Comparison of ENCODE assay signal across 14 cellular contexts in genomic region chr20:59385038-59385437, GRCh38.
"Had no signal": no experiment of that assay in that cellular context is flagged by ENCODE, and none has a peak within 500 bp of the region (broad histone marks: within the 10 kb centered on the region; RNA-seq: fewer than 3 reads in every experiment).

No MANE protein-coding gene starts in this region.

- H3K9me3 Mint-ChIP-seq: activated B cell treated with CpG ODN at 0.5 μM for 24 hours; activated naive CD4-positive, alpha-beta T cell treated with anti-CD3 and anti-CD28 coated beads for 36 hours; activated T-helper 1 cell treated with anti-CD3 and anti-CD28 coated beads, Interleukin-12 subunit alpha, Interleukin-12 subunit beta, Interleukin-2, Interleukin-4 antibody, amounts not matched to agents 30 ng/mL and 10 ng/mL and 1 ng/mL, durations not matched to agents 14 hours and 24 hours and 36 hours; dendritic cell treated with granulocyte-macrophage colony-stimulating factor and Interleukin-4, amounts not matched to agents 40 ng/mL and 50 ng/mL, for 4 days had no signal

- DNase-seq: activated B cell treated with CpG ODN at 0.5 μM for 24 hours; activated CD4-positive, alpha-beta T cell treated with anti-CD3 and anti-CD28 coated beads, Interleukin-2, amount 50 U/mL, for 48 hours; activated CD8-positive, alpha-beta memory T cell treated with anti-CD3 and anti-CD28 coated beads, Interleukin-2, amount 50 U/mL, for 48 hours; amniotic stem cell; body of pancreas; erythroblast; left ventricle myocardium superior; mesenchymal stem cell; stimulated activated CD4-positive, alpha-beta T cell treated with anti-CD3 and anti-CD28 coated beads, Interleukin-4, amount 100 ng/mL, for 4 hours; transverse colon had no signal

- ATAC-seq: body of pancreas, left ventricle myocardium superior had no signal

- H3K4me3 Mint-ChIP-seq: activated B cell treated with CpG ODN at 0.5 μM for 24 hours; activated naive CD4-positive, alpha-beta T cell treated with anti-CD3 and anti-CD28 coated beads for 36 hours; activated T-helper 1 cell treated with anti-CD3 and anti-CD28 coated beads, Interleukin-12 subunit alpha, Interleukin-12 subunit beta, Interleukin-2, Interleukin-4 antibody, amounts not matched to agents 30 ng/mL and 10 ng/mL and 1 ng/mL, durations not matched to agents 14 hours and 24 hours and 36 hours; dendritic cell treated with granulocyte-macrophage colony-stimulating factor and Interleukin-4, amounts not matched to agents 40 ng/mL and 50 ng/mL, for 4 days; endodermal cell had no signal

- H3K27ac Mint-ChIP-seq: activated B cell treated with CpG ODN at 0.5 μM for 24 hours; activated naive CD4-positive, alpha-beta T cell treated with anti-CD3 and anti-CD28 coated beads for 36 hours; activated T-helper 1 cell treated with anti-CD3 and anti-CD28 coated beads, Interleukin-12 subunit alpha, Interleukin-12 subunit beta, Interleukin-2, Interleukin-4 antibody, amounts not matched to agents 30 ng/mL and 10 ng/mL and 1 ng/mL, durations not matched to agents 14 hours and 24 hours and 36 hours; dendritic cell treated with granulocyte-macrophage colony-stimulating factor and Interleukin-4, amounts not matched to agents 40 ng/mL and 50 ng/mL, for 4 days; endodermal cell had no signal
